26 cellular contexts compared by ENCODE assay signal in genomic region chr7:93707249-93707648, GRCh38.
"Had no signal": no experiment of that assay in that cellular context is flagged by ENCODE, and none has a peak within 500 bp of the region (broad histone marks: within the 10 kb centered on the region; RNA-seq: fewer than 3 reads in every experiment).

No MANE protein-coding gene starts in this region.

- H3K27ac ChIP-seq: stomach, suprapubic skin, testis, thoracic aorta, thyroid gland, tibial artery, tibial nerve, transverse colon, upper lobe of left lung, upper lobe of right lung, uterus, vagina had no signal

- H3K27me3 ChIP-seq: stomach, suprapubic skin, testis, thyroid gland, tibial artery, tibial nerve, transverse colon, upper lobe of left lung, upper lobe of right lung, uterus, vagina had no signal

- H3K4me3 ChIP-seq: stomach, suprapubic skin, testis, thoracic aorta, thyroid gland, tibial artery, tibial nerve, transverse colon, upper lobe of left lung, upper lobe of right lung, uterus, vagina had no signal

- ATAC-seq: stimulated activated effector memory CD8-positive, alpha-beta T cell treated with anti-CD3 and anti-CD28 coated beads, Interleukin-12 subunit alpha, Interleukin-12 subunit beta, amount 100 ng/mL, for 72 hours; stimulated activated memory B cell treated with anti-CD40 and anti-IgM and Interleukin-4, amounts not matched to agents 10 μg/mL and 1 μg/mL and 100 μg/mL, for 72 hours; stimulated activated naive B cell treated with anti-CD40 and anti-IgM and Interleukin-4, amounts not matched to agents 10 μg/mL and 1 μg/mL and 100 μg/mL, for 72 hours; stimulated activated naive CD8-positive, alpha-beta T cell treated with anti-CD3 and anti-CD28 coated beads, Interleukin-15, amount 100 ng/mL, for 72 hours; stimulated activated naive CD8-positive, alpha-beta T cell treated with anti-CD3 and anti-CD28 coated beads, Interleukin-15, Interleukin-2, amounts not matched to agents 100 U/mL and 50 U/mL, for 24 hours; upper lobe of right lung had no signal

- H3K4me1 ChIP-seq: stomach, suprapubic skin, testis, thyroid gland, tibial artery, tibial nerve, transverse colon, upper lobe of left lung, upper lobe of right lung, uterus, vagina had no signal

- FAIRE-seq: urothelium cell line had no signal

- DNase-seq: stimulated activated CD4-positive, alpha-beta T cell treated with anti-CD3 and anti-CD28 coated beads, Interleukin-2, amount 100 ng/mL, for 48 hours; stimulated activated CD4-positive, alpha-beta T cell treated with anti-CD3 and anti-CD28 coated beads, Interleukin-4, amount 100 ng/mL, for 1 hour; stimulated activated CD4-positive, alpha-beta T cell treated with anti-CD3 and anti-CD28 coated beads, Interleukin-4, amount 100 ng/mL, for 24 hours; stimulated activated CD4-positive, alpha-beta T cell treated with anti-CD3 and anti-CD28 coated beads, Interleukin-4, amount 100 ng/mL, for 4 hours; stimulated activated CD8-positive, alpha-beta memory T cell treated with anti-CD3 and anti-CD28 coated beads, Interleukin-4, amount 100 ng/mL, for 48 hours; stimulated activated naive B cell treated with anti-CD40 and anti-IgM and Interleukin-4, amounts not matched to agents 10 μg/mL and 1 μg/mL and 100 μg/mL, for 72 hours; stimulated activated naive CD4-positive, alpha-beta T cell; stimulated activated naive CD4-positive, alpha-beta T cell treated with Interleukin-2 at 50 U/mL for 16 hours; stimulated activated naive CD8-positive, alpha-beta T cell treated with anti-CD3 and anti-CD28 coated beads, Interleukin-15, amount 100 ng/mL, for 72 hours; stimulated activated naive CD8-positive, alpha-beta T cell treated with anti-CD3 and anti-CD28 coated beads, Interleukin-15, Interleukin-2, amounts not matched to agents 100 U/mL and 50 U/mL, for 24 hours; stomach; substantia nigra; testis; thyroid gland; tibial artery; transverse colon; upper lobe of left lung; upper lobe of right lung; uterus had no signal

- H3K36me3 ChIP-seq: stomach, suprapubic skin, thoracic aorta, thyroid gland, tibial artery, tibial nerve, transverse colon, upper lobe of left lung, upper lobe of right lung, uterus, vagina had no signal

- H3K9me3 ChIP-seq: stomach, suprapubic skin, testis, thoracic aorta, thyroid gland, tibial artery, tibial nerve, transverse colon, upper lobe of left lung, upper lobe of right lung, uterus, vagina had no signal
